Comparison of ENCODE assay signal across 14 cellular contexts in the genomic region with DNA sequence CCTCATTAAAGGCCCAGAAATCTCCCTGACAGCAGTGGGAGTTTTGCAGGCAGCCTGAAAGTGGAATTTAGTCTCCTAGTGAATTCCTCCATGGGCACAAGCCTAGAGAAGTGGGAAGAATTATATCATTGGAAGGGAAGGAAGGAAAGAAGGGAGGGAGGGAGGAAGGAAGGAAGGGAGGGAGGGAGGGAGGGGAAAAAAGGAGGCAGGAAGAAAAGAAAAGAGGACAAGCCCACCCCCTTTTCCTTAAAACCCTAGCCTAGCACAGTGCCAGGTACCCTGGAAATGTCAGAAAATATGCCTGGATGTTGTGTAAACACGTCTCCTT.
"Had no signal": no experiment of that assay in that cellular context is flagged by ENCODE, and none has a peak within 500 bp of the region (broad histone marks: within the 10 kb centered on the region; RNA-seq: fewer than 3 reads in every experiment).

No MANE protein-coding gene starts in this region.

- H3K27me3 ChIP-seq: upper lobe of left lung had no signal

- H3K4me1 Mint-ChIP-seq: activated B cell treated with CpG ODN at 0.5 μM for 24 hours; activated CD4-positive, alpha-beta T cell treated with anti-CD3 and anti-CD28 coated beads, Interleukin-2, amount 10 ng/mL, durations not matched to agents 7 days and 5 days had no signal

- H3K27ac Mint-ChIP-seq: activated B cell treated with CpG ODN at 0.5 μM for 24 hours; activated CD4-positive, alpha-beta T cell treated with anti-CD3 and anti-CD28 coated beads, Interleukin-2, amount 10 ng/mL, durations not matched to agents 7 days and 5 days; activated naive CD8-positive, alpha-beta T cell; natural killer cell treated with Interleukin-12 subunit alpha and Interleukin-12 subunit beta and Interleukin-15 and Interleukin-18, amount 100 ng/mL, for 72 hours had no signal

- H3K9me3 ChIP-seq: upper lobe of left lung had no signal

- H3K36me3 Mint-ChIP-seq: activated naive CD8-positive, alpha-beta T cell; natural killer cell treated with Interleukin-12 subunit alpha and Interleukin-12 subunit beta and Interleukin-15 and Interleukin-18, amount 100 ng/mL, for 72 hours had no signal

- H3K36me3 ChIP-seq: upper lobe of left lung had no signal

- DNase-seq: activated B cell treated with CpG ODN at 0.5 μM for 24 hours; activated CD4-positive, alpha-beta T cell treated with anti-CD3 and anti-CD28 coated beads, Interleukin-2, amount 10 ng/mL, durations not matched to agents 7 days and 5 days; activated CD8-positive, alpha-beta memory T cell treated with anti-CD3 and anti-CD28 coated beads for 24 hours; activated effector memory CD4-positive, alpha-beta T cell treated with Interleukin-2 at 50 U/mL for 16 hours; activated T-cell treated with anti-CD3 and anti-CD28 coated beads for 4 hours; amygdala; hypothalamus; stimulated activated CD4-positive, alpha-beta T cell treated with anti-CD3 and anti-CD28 coated beads, Interleukin-12 subunit alpha, Interleukin-12 subunit beta, amount 100 ng/mL, for 4 hours; stimulated activated naive CD4-positive, alpha-beta T cell; upper lobe of left lung had no signal

- FAIRE-seq: islet of Langerhans had no signal

- ATAC-seq: left lobe of liver; natural killer cell treated with Interleukin-12 subunit alpha and Interleukin-12 subunit beta and Interleukin-15 and Interleukin-18, amount 100 ng/mL, for 72 hours had no signal

- H3K27me3 Mint-ChIP-seq: activated CD4-positive, alpha-beta T cell treated with anti-CD3 and anti-CD28 coated beads, Interleukin-2, amount 10 ng/mL, durations not matched to agents 7 days and 5 days; activated naive CD8-positive, alpha-beta T cell had no signal

- H3K4me3 ChIP-seq: upper lobe of left lung had no signal

- H3K4me3 Mint-ChIP-seq: activated B cell treated with CpG ODN at 0.5 μM for 24 hours; activated CD4-positive, alpha-beta T cell treated with anti-CD3 and anti-CD28 coated beads, Interleukin-2, amount 10 ng/mL, durations not matched to agents 7 days and 5 days; activated naive CD8-positive, alpha-beta T cell; natural killer cell treated with Interleukin-12 subunit alpha and Interleukin-12 subunit beta and Interleukin-15 and Interleukin-18, amount 100 ng/mL, for 72 hours had no signal

- H3K9me3 Mint-ChIP-seq: activated CD4-positive, alpha-beta T cell treated with anti-CD3 and anti-CD28 coated beads, Interleukin-2, amount 10 ng/mL, durations not matched to agents 7 days and 5 days; natural killer cell treated with Interleukin-12 subunit alpha and Interleukin-12 subunit beta and Interleukin-15 and Interleukin-18, amount 100 ng/mL, for 72 hours had no signal
